Comparison of ENCODE assay signal across 8 cellular contexts in genomic region chr17:7404737-7405412, GRCh38. TPM values are rescaled to one million over a fixed set of nuclear protein-coding genes. Genes with fewer than 3 reads are reported as not detected.
DNase-seq lines count a peak whose midpoint lies in the region; ATAC-seq, FAIRE-seq and TF ChIP-seq lines count a peak whose summit lies in the region.

No MANE protein-coding gene starts in this region.

- no peaks in the 10 kb centered on the region for H3K9me3 Mint-ChIP-seq in activated CD4-positive, alpha-beta T cell treated with anti-CD3 and anti-CD28 coated beads for 36 hours (ENCODE audit: low read depth)

- H3K79me2 ChIP-seq in neural cell (replicated peaks; ENCODE audit: insufficient read depth, low read length), result peaks cover 32% of the 10 kb centered on the region

- POLR2A ChIA-PET in activated CD4-positive, alpha-beta T cell treated with anti-CD3 and anti-CD28 coated beads for 36 hours (lab: Charles Lee), result interaction anchor here (0.5 to 2.1 kb wide), 6 partner anchors 31 to 282 kb away, joined by 3 to 13 read pairs (median 4); partner anchors contain the start of genes POLR2A, TMEM102, TP53 and WRAP53

- no peak overlapping the region for H3K4me2 ChIP-seq in neural cell (ENCODE audit: low read length)

- peak overlapping the region; percentile 89 for H3K4me3 Mint-ChIP-seq in activated CD4-positive, alpha-beta T cell treated with anti-CD3 and anti-CD28 coated beads for 36 hours

- no peak for FAIRE-seq in urothelium cell line (lab: Jason Lieb, UNC)

- peak; percentile 82 for DNase-seq in activated CD4-positive, alpha-beta T cell treated with anti-CD3 and anti-CD28 coated beads for 36 hours
- DNase-seq in activated CD4-positive, alpha-beta T cell treated with anti-CD3 and anti-CD28 coated beads for 1 hour, result no peak
- peak; percentile 72 for DNase-seq in activated CD4-positive, alpha-beta T cell treated with anti-CD3 and anti-CD28 coated beads, Interleukin-2, amount 50 U/mL, for 1 hour
- DNase-seq in urothelium cell line (ENCODE audit: low spot score) (peak; percentile 66), SKM-1 (lab: John Stamatoyannopoulos, UW; ENCODE audit: unreplicated experiment) (no peak)

- H3K27me3 ChIP-seq in HUES48 (ENCODE audit: control insufficient read depth, insufficient read depth, low read length) (no peaks in the 10 kb centered on the region), esophagus (ENCODE audit: control insufficient read depth in 1 of 2, insufficient read depth in 2 of 2, low read length in 2 of 2) (no peaks in the 10 kb centered on the region), neural cell (ENCODE audit: insufficient read depth, low read depth, low read length) (no peaks in the 10 kb centered on the region)

- peaks cover 2% of the 10 kb centered on the region for H4K20me1 ChIP-seq in neural cell (ENCODE audit: insufficient read depth)

- peaks cover 2% of the 10 kb centered on the region for H3K27me3 Mint-ChIP-seq in activated CD4-positive, alpha-beta T cell treated with anti-CD3 and anti-CD28 coated beads for 36 hours

- peak overlapping the region; percentile 92 for H3K27ac Mint-ChIP-seq in activated CD4-positive, alpha-beta T cell treated with anti-CD3 and anti-CD28 coated beads for 36 hours

- H3K9ac ChIP-seq in HUES48 (ENCODE audit: low read depth, low read length) (peak overlapping the region; percentile 54; the same call in 1 of the 2 replicates), neural cell (ENCODE audit: low read length) (peak overlapping the region; percentile 98)

- H3K9me3 ChIP-seq in HUES48 (ENCODE audit: control insufficient read depth, insufficient read depth, low read length) (no peaks in the 10 kb centered on the region), esophagus (ENCODE audit: control insufficient read depth in 2 of 2, insufficient read depth in 1 of 2, low read depth in 1 of 2, low read length in 1 of 2) (no peaks in the 10 kb centered on the region), neural cell (ENCODE audit: low read length) (no peaks in the 10 kb centered on the region)

- H3K27ac ChIP-seq in HUES48 (ENCODE audit: low read depth, low read length) (peak overlapping the region; percentile 63), esophagus (ENCODE audit: low read depth in 2 of 2, low read length in 1 of 2) (peak overlapping the region; percentile 80 to 89), neural cell (ENCODE audit: low read length) (peak overlapping the region; percentile 98)

- no peaks in the 10 kb centered on the region for H3K36me3 Mint-ChIP-seq in activated CD4-positive, alpha-beta T cell treated with anti-CD3 and anti-CD28 coated beads for 36 hours (ENCODE audit: low read depth)

- no peak for TF ChIP-seq CTCF in neural cell (IDR thresholded peaks at IDR 0.05; ENCODE audit: poor library complexity, severe bottlenecking)

- no peak for TF ChIP-seq RAD21 in neural cell (conservative IDR thresholded peaks at IDR 0.05)

- H3F3A ChIP-seq in neural cell (ENCODE audit: insufficient read depth, low read length, poor library complexity, severe bottlenecking), result peaks cover 5% of the 10 kb centered on the region

- ATAC-seq in activated CD4-positive, alpha-beta T cell treated with anti-CD3 and anti-CD28 coated beads for 36 hours, result peak; percentile 38

- H3K4me3 ChIP-seq in HUES48 (ENCODE audit: low read depth, low read length) (peak overlapping the region; percentile 81), esophagus (ENCODE audit: low read depth in 1 of 2, low read length in 2 of 2) (peak overlapping the region; percentile 66 to 70), neural cell (ENCODE audit: low read length) (peak overlapping the region; percentile 88)

- H2AFZ ChIP-seq in neural cell (ENCODE audit: low read depth, low read length), result peak overlapping the region; percentile 45

- H3K4me1 Mint-ChIP-seq in activated CD4-positive, alpha-beta T cell treated with anti-CD3 and anti-CD28 coated beads for 36 hours, result peaks cover 16% of the 10 kb centered on the region

- no peaks in the 10 kb centered on the region for H3K9me2 ChIP-seq in neural cell (ENCODE audit: insufficient read depth, low read length)

- H3K4me1 ChIP-seq in HUES48 (ENCODE audit: control insufficient read depth, insufficient read depth, low read length) (peaks cover 13% of the 10 kb centered on the region; the same call in 1 of the 2 replicates), esophagus (ENCODE audit: control insufficient read depth in 2 of 2, insufficient read depth in 2 of 2, low read length in 1 of 2) (peaks cover 2 to 6% of the 10 kb centered on the region in 2 donors)

- peaks cover 15% of the 10 kb centered on the region for H3K36me3 ChIP-seq in HUES48 (ENCODE audit: control insufficient read depth, insufficient read depth, low read length)
- H3K36me3 ChIP-seq in esophagus (ENCODE audit: control insufficient read depth in 2 of 2, insufficient read depth in 2 of 2, low read length in 1 of 2), result peaks cover 0 to 7% of the 10 kb centered on the region in 2 donors
- H3K36me3 ChIP-seq in neural cell (ENCODE audit: insufficient read depth, low read length), result no peaks in the 10 kb centered on the region

- intact Hi-C loops in activated CD4-positive, alpha-beta T cell treated with anti-CD3 and anti-CD28 coated beads for 36 hours (cut with DNase I, micrococcal nuclease), result loop anchor here (1.0 to 5.0 kb wide), 21 partner anchors 11 to 528 kb away; partner anchors contain the start of genes PLSCR3 (in 2 of the 2), POLR2A (in 2 of the 2), TMEM102 (in 2 of the 2) and CNTROB (in 1 of the 2)

- no peak for TF ChIP-seq EP300 in neural cell (conservative IDR thresholded peaks at IDR 0.05; ENCODE audit: poor library complexity, severe bottlenecking)

- 1 to 2% methylated on average over 42 to 68 of the region's 68 CpGs for WGBS in esophagus, 2 donors

- CTCF ChIA-PET in activated CD4-positive, alpha-beta T cell treated with anti-CD3 and anti-CD28 coated beads for 36 hours (lab: Charles Lee), result interaction anchor here (0.6 to 1.5 kb wide), 8 partner anchors 10 to 452 kb away, joined by 3 to 13 read pairs (median 3); partner anchors contain the start of genes CYB5D1, NAA38, PLSCR3 and TMEM102

TF ChIP-seq in neural cell, 6 proteins besides CTCF, POLR2A, EP300 and RAD21:
- TF ChIP-seq POLR2AphosphoS5 (IDR thresholded peaks at IDR 0.05), result peak; percentile 80
- no peak for TF ChIP-seq REST (IDR thresholded peaks at IDR 0.05; ENCODE audit: borderline replicate concordance)
- TF ChIP-seq TAF1 (IDR thresholded peaks at IDR 0.05; ENCODE audit: low read depth), result peak; percentile 13

RNA-seq across cellular contexts. Expression of gene TMEM256, which starts 1.0 kb away (rescaled TPM):
- 10 to 100 TPM; 55.8 to 58.1 TPM for total RNA-seq in activated CD4-positive, alpha-beta T cell treated with anti-CD3 and anti-CD28 coated beads for 36 hours
- polyA plus RNA-seq in esophagus (100 to 1,000 TPM; 105 to 158 TPM), neural cell (158 and 161 TPM in 2 replicates)
- polyA minus RNA-seq in neural cell, result 26.8 and 30.2 TPM in 2 replicates

RNA-seq across cellular contexts. Expression of gene NLGN2, which starts 2.8 kb away (rescaled TPM):
- total RNA-seq in activated CD4-positive, alpha-beta T cell treated with anti-CD3 and anti-CD28 coated beads for 36 hours, result 1 to 10 TPM; 7.0 to 7.1 TPM
- polyA plus RNA-seq in esophagus, result 1 to 10 TPM; 4.2 to 5.5 TPM
- 13.8 and 21.5 TPM in 2 replicates for polyA plus RNA-seq in neural cell
- 20.0 and 23.5 TPM in 2 replicates for polyA minus RNA-seq in neural cell

RNA-seq across cellular contexts. Expression of gene PLSCR3, which starts 10.6 kb away (rescaled TPM):
- total RNA-seq in activated CD4-positive, alpha-beta T cell treated with anti-CD3 and anti-CD28 coated beads for 36 hours, result 10 to 100 TPM; 69.3 to 78.9 TPM
- polyA plus RNA-seq in esophagus (10 to 100 TPM; 24.7 to 31.0 TPM), neural cell (15.9 and 25.2 TPM in 2 replicates)
- 14.9 and 18.3 TPM in 2 replicates for polyA minus RNA-seq in neural cell

RNA-seq across cellular contexts. Expression of gene SPEM1, which starts 15.2 kb away (rescaled TPM):
- not detected for total RNA-seq in activated CD4-positive, alpha-beta T cell treated with anti-CD3 and anti-CD28 coated beads for 36 hours
- not detected for polyA plus RNA-seq in esophagus
- not detected in 2 replicates for polyA plus RNA-seq in neural cell
- polyA minus RNA-seq in neural cell, result not detected in 2 replicates

RNA-seq across cellular contexts. Expression of gene SPEM2, which starts 20.5 kb away (rescaled TPM):
- total RNA-seq in activated CD4-positive, alpha-beta T cell treated with anti-CD3 and anti-CD28 coated beads for 36 hours, result not detected
- polyA plus RNA-seq in esophagus (not detected), neural cell (not detected in 2 replicates)
- not detected in 2 replicates for polyA minus RNA-seq in neural cell

Comparison
In these comparisons a context has a peak if more than half of its experiments do, and no peak if none do; other contexts are left out.
1. DNase-seq: peak in activated CD4-positive, alpha-beta T cell treated with anti-CD3 and anti-CD28 coated beads for 36 hours (single experiment), activated CD4-positive, alpha-beta T cell treated with anti-CD3 and anti-CD28 coated beads, Interleukin-2, amount 50 U/mL, for 1 hour (single experiment) and urothelium cell line (single experiment); none in activated CD4-positive, alpha-beta T cell treated with anti-CD3 and anti-CD28 coated beads for 1 hour (single experiment) and SKM-1 (single experiment).
2. Peak in every context shown above with its lines, with median percentiles within 50 percentile points of each other: H3K27ac ChIP-seq and H3K4me3 ChIP-seq.